In the genomic region with DNA sequence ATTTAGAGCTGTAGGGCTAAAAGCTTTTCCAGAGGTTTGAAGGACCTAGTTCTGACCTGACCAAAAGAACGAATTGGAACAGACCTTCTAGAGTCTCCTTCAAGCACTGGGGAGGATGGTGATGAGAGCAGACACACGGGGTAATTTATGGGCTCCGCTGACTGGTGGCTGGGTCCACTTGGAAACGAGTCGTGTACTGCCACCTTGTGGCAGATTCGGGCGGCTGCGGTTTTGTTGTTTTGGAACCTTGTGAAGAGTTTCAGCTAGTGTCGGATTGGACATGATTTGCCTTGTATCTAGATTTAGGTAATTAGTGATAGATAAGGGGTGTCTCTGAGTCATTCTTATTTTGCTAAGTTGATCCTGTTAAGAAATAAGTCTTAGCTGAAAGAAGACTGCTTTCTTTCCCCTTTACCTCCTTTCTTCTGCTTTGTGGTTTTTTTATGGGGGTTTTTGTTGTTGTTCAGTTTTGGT, we compare ENCODE assay signal across 1 cellular context.
TF ChIP-seq lines count a peak whose summit lies in the region.

No MANE protein-coding gene starts in this region.

TF ChIP-seq in HEK293, 187 proteins besides CTCF, POLR2A, EP300 and RAD21 (continued from another document and continues in another):
- TF ChIP-seq ZNF623 (tag by site-specific recombination; IDR thresholded peaks at IDR 0.05) (no peak), ZNF501 (tag by site-specific recombination; IDR thresholded peaks at IDR 0.05) (0 out of 2 replicates have a peak, but pooled peaks have one; percentile 55), ZNF473 (tag by site-specific recombination; IDR thresholded peaks at IDR 0.05) (no peak), ZBTB48 (tag by site-specific recombination; IDR thresholded peaks at IDR 0.05) (no peak), ZNF114 (tag by site-specific recombination; IDR thresholded peaks at IDR 0.05) (no peak), ZNF16 (tag by site-specific recombination; IDR thresholded peaks at IDR 0.05; ENCODE audit: low read depth) (no peak), ZNF394 (tag by site-specific recombination; IDR thresholded peaks at IDR 0.05; ENCODE audit: borderline replicate concordance) (0 out of 2 replicates have a peak, but pooled peaks have one; percentile 26), ZBTB1 (tag by site-specific recombination; IDR thresholded peaks at IDR 0.05) (no peak), ZNF558 (tag by site-specific recombination; IDR thresholded peaks at IDR 0.05) (no peak), ZNF560 (tag by site-specific recombination; IDR thresholded peaks at IDR 0.05; ENCODE audit: borderline replicate concordance) (no peak), ZNF624 (tag by site-specific recombination; IDR thresholded peaks at IDR 0.05) (no peak), KLF16 (tag by site-specific recombination; IDR thresholded peaks at IDR 0.05) (no peak), ZNF391 (tag by site-specific recombination; IDR thresholded peaks at IDR 0.05; ENCODE audit: borderline replicate concordance, low read depth) (no peak; the same call in 1 of the 2 replicates), ZEB2 (tag by site-specific recombination; IDR thresholded peaks at IDR 0.05) (no peak; the same call in 1 of the 2 replicates), ZNF2 (tag by site-specific recombination; IDR thresholded peaks at IDR 0.05) (peak; percentile 67; the same call in 1 of the 2 replicates), ZNF837 (tag by site-specific recombination; IDR thresholded peaks at IDR 0.05) (no peak), BCL11B (tag by site-specific recombination; IDR thresholded peaks at IDR 0.05; ENCODE audit: low read depth) (no peak), ZNF433 (tag by site-specific recombination; IDR thresholded peaks at IDR 0.05; ENCODE audit: low read depth) (no peak), MYNN (tag by site-specific recombination; IDR thresholded peaks at IDR 0.05; ENCODE audit: borderline replicate concordance) (no peak), ZNF610 (tag by site-specific recombination; IDR thresholded peaks at IDR 0.05; ENCODE audit: borderline replicate concordance) (no peak), ZNF19 (tag by site-specific recombination; IDR thresholded peaks at IDR 0.05; ENCODE audit: low read depth) (no peak), IKZF3 (tag by site-specific recombination; IDR thresholded peaks at IDR 0.05) (no peak), GLI4 (tag by site-specific recombination; IDR thresholded peaks at IDR 0.05) (no peak), ZNF585B (tag by site-specific recombination; IDR thresholded peaks at IDR 0.05) (no peak)
- TF ChIP-seq, protein P1, sequence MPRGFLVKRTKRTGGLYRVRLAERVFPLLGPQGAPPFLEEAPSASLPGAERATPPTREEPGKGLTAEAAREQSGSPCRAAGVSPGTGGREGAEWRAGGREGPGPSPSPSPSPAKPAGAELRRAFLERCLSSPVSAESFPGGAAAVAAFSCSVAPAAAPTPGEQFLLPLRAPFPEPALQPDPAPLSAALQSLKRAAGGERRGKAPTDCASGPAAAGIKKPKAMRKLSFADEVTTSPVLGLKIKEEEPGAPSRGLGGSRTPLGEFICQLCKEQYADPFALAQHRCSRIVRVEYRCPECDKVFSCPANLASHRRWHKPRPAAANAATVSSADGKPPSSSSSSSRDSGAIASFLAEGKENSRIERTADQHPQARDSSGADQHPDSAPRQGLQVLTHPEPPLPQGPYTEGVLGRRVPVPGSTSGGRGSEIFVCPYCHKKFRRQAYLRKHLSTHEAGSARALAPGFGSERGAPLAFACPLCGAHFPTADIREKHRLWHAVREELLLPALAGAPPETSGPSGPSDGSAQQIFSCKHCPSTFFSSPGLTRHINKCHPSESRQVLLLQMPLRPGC (tag by site-specific recombination; IDR thresholded peaks at IDR 0.05) = no peak
- TF ChIP-seq, protein P2, sequence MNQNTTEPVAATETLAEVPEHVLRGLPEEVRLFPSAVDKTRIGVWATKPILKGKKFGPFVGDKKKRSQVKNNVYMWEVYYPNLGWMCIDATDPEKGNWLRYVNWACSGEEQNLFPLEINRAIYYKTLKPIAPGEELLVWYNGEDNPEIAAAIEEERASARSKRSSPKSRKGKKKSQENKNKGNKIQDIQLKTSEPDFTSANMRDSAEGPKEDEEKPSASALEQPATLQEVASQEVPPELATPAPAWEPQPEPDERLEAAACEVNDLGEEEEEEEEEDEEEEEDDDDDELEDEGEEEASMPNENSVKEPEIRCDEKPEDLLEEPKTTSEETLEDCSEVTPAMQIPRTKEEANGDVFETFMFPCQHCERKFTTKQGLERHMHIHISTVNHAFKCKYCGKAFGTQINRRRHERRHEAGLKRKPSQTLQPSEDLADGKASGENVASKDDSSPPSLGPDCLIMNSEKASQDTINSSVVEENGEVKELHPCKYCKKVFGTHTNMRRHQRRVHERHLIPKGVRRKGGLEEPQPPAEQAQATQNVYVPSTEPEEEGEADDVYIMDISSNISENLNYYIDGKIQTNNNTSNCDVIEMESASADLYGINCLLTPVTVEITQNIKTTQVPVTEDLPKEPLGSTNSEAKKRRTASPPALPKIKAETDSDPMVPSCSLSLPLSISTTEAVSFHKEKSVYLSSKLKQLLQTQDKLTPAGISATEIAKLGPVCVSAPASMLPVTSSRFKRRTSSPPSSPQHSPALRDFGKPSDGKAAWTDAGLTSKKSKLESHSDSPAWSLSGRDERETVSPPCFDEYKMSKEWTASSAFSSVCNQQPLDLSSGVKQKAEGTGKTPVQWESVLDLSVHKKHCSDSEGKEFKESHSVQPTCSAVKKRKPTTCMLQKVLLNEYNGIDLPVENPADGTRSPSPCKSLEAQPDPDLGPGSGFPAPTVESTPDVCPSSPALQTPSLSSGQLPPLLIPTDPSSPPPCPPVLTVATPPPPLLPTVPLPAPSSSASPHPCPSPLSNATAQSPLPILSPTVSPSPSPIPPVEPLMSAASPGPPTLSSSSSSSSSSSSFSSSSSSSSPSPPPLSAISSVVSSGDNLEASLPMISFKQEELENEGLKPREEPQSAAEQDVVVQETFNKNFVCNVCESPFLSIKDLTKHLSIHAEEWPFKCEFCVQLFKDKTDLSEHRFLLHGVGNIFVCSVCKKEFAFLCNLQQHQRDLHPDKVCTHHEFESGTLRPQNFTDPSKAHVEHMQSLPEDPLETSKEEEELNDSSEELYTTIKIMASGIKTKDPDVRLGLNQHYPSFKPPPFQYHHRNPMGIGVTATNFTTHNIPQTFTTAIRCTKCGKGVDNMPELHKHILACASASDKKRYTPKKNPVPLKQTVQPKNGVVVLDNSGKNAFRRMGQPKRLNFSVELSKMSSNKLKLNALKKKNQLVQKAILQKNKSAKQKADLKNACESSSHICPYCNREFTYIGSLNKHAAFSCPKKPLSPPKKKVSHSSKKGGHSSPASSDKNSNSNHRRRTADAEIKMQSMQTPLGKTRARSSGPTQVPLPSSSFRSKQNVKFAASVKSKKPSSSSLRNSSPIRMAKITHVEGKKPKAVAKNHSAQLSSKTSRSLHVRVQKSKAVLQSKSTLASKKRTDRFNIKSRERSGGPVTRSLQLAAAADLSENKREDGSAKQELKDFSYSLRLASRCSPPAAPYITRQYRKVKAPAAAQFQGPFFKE (tag by site-specific recombination; IDR thresholded peaks at IDR 0.05; ENCODE audit: borderline replicate concordance) = no peak
- TF ChIP-seq, protein P3, sequence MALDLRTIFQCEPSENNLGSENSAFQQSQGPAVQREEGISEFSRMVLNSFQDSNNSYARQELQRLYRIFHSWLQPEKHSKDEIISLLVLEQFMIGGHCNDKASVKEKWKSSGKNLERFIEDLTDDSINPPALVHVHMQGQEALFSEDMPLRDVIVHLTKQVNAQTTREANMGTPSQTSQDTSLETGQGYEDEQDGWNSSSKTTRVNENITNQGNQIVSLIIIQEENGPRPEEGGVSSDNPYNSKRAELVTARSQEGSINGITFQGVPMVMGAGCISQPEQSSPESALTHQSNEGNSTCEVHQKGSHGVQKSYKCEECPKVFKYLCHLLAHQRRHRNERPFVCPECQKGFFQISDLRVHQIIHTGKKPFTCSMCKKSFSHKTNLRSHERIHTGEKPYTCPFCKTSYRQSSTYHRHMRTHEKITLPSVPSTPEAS (tag by site-specific recombination; IDR thresholded peaks at IDR 0.05) = no peak
- TF ChIP-seq, protein P4, sequence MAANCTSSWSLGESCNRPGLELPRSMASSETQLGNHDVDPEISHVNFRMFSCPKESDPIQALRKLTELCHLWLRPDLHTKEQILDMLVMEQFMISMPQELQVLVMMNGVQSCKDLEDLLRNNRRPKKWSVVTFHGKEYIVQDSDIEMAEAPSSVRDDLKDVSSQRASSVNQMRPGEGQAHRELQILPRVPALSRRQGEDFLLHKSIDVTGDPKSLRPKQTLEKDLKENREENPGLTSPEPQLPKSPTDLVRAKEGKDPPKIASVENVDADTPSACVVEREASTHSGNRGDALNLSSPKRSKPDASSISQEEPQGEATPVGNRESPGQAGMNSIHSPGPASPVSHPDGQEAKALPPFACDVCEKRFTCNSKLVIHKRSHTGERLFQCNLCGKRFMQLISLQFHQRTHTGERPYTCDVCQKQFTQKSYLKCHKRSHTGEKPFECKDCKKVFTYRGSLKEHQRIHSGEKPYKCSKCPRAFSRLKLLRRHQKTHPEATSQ (tag by site-specific recombination; IDR thresholded peaks at IDR 0.05) = no peak
- TF ChIP-seq, protein P5, sequence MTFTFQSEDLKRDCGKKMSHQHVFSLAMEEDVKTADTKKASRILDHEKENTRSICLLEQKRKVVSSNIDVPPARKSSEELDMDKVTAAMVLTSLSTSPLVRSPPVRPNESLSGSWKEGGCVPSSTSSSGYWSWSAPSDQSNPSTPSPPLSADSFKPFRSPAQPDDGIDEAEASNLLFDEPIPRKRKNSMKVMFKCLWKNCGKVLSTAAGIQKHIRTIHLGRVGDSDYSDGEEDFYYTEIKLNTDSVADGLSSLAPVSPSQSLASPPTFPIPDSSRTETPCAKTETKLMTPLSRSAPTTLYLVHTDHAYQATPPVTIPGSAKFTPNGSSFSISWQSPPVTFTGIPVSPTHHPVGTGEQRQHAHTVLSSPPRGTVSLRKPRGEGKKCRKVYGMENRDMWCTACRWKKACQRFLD (tag by site-specific recombination; IDR thresholded peaks at IDR 0.05) = no peak
- TF ChIP-seq, protein P6, sequence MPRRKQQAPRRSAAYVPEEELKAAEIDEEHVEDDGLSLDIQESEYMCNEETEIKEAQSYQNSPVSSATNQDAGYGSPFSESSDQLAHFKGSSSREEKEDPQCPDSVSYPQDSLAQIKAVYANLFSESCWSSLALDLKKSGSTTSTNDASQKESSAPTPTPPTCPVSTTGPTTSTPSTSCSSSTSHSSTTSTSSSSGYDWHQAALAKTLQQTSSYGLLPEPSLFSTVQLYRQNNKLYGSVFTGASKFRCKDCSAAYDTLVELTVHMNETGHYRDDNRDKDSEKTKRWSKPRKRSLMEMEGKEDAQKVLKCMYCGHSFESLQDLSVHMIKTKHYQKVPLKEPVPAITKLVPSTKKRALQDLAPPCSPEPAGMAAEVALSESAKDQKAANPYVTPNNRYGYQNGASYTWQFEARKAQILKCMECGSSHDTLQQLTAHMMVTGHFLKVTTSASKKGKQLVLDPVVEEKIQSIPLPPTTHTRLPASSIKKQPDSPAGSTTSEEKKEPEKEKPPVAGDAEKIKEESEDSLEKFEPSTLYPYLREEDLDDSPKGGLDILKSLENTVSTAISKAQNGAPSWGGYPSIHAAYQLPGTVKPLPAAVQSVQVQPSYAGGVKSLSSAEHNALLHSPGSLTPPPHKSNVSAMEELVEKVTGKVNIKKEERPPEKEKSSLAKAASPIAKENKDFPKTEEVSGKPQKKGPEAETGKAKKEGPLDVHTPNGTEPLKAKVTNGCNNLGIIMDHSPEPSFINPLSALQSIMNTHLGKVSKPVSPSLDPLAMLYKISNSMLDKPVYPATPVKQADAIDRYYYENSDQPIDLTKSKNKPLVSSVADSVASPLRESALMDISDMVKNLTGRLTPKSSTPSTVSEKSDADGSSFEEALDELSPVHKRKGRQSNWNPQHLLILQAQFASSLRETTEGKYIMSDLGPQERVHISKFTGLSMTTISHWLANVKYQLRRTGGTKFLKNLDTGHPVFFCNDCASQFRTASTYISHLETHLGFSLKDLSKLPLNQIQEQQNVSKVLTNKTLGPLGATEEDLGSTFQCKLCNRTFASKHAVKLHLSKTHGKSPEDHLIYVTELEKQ (tag by site-specific recombination; IDR thresholded peaks at IDR 0.05; ENCODE audit: borderline replicate concordance) = peak; percentile 77; the same call in 1 of the 2 replicates
- TF ChIP-seq, protein P7, sequence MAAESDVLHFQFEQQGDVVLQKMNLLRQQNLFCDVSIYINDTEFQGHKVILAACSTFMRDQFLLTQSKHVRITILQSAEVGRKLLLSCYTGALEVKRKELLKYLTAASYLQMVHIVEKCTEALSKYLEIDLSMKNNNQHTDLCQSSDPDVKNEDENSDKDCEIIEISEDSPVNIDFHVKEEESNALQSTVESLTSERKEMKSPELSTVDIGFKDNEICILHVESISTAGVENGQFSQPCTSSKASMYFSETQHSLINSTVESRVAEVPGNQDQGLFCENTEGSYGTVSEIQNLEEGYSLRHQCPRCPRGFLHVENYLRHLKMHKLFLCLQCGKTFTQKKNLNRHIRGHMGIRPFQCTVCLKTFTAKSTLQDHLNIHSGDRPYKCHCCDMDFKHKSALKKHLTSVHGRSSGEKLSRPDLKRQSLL (tag by site-specific recombination; IDR thresholded peaks at IDR 0.05) = no peak
- TF ChIP-seq, protein P8, sequence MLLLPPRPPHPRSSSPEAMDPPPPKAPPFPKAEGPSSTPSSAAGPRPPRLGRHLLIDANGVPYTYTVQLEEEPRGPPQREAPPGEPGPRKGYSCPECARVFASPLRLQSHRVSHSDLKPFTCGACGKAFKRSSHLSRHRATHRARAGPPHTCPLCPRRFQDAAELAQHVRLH (tag by site-specific recombination; IDR thresholded peaks at IDR 0.05) = no peak
- TF ChIP-seq, protein P9, sequence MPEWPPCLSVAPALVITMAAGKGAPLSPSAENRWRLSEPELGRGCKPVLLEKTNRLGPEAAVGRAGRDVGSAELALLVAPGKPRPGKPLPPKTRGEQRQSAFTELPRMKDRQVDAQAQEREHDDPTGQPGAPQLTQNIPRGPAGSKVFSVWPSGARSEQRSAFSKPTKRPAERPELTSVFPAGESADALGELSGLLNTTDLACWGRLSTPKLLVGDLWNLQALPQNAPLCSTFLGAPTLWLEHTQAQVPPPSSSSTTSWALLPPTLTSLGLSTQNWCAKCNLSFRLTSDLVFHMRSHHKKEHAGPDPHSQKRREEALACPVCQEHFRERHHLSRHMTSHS (tag by site-specific recombination; IDR thresholded peaks at IDR 0.05) = no peak
- TF ChIP-seq, protein P10, sequence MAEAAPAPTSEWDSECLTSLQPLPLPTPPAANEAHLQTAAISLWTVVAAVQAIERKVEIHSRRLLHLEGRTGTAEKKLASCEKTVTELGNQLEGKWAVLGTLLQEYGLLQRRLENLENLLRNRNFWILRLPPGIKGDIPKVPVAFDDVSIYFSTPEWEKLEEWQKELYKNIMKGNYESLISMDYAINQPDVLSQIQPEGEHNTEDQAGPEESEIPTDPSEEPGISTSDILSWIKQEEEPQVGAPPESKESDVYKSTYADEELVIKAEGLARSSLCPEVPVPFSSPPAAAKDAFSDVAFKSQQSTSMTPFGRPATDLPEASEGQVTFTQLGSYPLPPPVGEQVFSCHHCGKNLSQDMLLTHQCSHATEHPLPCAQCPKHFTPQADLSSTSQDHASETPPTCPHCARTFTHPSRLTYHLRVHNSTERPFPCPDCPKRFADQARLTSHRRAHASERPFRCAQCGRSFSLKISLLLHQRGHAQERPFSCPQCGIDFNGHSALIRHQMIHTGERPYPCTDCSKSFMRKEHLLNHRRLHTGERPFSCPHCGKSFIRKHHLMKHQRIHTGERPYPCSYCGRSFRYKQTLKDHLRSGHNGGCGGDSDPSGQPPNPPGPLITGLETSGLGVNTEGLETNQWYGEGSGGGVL (tag by site-specific recombination; IDR thresholded peaks at IDR 0.05) = no peak
